ENCODE assay signal across 1 cellular context in the genomic region with DNA sequence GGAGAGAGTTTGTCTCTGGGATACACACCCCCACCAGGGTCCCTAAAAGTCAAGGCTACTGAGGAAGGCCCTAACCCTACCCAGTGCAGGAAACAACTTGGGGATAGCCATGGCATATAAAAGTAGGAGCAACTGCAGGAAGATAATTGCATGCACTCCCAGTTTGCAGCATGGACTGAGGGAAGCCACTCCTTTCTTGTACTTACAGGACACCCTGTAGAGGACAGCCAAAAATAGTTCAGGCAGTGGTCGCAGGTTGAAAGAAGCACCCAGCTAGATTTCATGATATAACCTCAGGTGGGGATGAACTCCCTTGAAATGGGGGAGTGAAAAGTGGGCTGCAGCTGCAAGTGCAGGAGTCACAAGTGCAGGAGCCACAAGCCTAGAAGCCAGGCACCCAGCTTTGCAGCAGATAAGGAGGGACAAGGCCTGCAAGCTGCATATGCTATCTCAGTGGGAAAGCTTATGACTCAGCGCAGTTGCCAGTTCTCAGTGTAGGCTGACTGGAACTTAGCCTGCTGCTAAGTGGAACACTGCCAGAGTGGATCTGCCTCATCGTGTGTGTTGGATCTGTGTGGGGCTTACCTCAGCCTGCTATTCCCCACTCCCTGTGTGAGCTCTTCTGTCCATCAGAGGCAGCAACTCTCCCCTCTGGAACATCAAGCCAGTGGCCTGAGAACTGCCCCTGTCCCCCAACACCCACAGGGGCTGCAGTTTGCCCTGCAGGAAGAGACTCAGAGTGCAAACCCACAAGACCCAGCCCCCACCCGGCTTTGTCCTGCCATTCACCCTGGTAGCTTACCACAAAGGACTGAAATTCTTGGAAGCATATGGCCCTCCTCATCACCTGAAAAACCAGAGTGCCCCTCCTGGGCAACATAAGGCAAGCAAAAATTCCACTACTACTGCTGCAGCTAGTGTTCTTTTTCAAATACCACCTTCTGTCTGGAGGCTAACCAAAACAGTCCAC.
TF ChIP-seq lines count a peak whose summit lies in the region.

No MANE protein-coding gene starts in this region.

TF ChIP-seq in H1, 55 proteins besides CTCF, POLR2A, EP300 and RAD21 (continued from another document):
- TF ChIP-seq, protein P1, sequence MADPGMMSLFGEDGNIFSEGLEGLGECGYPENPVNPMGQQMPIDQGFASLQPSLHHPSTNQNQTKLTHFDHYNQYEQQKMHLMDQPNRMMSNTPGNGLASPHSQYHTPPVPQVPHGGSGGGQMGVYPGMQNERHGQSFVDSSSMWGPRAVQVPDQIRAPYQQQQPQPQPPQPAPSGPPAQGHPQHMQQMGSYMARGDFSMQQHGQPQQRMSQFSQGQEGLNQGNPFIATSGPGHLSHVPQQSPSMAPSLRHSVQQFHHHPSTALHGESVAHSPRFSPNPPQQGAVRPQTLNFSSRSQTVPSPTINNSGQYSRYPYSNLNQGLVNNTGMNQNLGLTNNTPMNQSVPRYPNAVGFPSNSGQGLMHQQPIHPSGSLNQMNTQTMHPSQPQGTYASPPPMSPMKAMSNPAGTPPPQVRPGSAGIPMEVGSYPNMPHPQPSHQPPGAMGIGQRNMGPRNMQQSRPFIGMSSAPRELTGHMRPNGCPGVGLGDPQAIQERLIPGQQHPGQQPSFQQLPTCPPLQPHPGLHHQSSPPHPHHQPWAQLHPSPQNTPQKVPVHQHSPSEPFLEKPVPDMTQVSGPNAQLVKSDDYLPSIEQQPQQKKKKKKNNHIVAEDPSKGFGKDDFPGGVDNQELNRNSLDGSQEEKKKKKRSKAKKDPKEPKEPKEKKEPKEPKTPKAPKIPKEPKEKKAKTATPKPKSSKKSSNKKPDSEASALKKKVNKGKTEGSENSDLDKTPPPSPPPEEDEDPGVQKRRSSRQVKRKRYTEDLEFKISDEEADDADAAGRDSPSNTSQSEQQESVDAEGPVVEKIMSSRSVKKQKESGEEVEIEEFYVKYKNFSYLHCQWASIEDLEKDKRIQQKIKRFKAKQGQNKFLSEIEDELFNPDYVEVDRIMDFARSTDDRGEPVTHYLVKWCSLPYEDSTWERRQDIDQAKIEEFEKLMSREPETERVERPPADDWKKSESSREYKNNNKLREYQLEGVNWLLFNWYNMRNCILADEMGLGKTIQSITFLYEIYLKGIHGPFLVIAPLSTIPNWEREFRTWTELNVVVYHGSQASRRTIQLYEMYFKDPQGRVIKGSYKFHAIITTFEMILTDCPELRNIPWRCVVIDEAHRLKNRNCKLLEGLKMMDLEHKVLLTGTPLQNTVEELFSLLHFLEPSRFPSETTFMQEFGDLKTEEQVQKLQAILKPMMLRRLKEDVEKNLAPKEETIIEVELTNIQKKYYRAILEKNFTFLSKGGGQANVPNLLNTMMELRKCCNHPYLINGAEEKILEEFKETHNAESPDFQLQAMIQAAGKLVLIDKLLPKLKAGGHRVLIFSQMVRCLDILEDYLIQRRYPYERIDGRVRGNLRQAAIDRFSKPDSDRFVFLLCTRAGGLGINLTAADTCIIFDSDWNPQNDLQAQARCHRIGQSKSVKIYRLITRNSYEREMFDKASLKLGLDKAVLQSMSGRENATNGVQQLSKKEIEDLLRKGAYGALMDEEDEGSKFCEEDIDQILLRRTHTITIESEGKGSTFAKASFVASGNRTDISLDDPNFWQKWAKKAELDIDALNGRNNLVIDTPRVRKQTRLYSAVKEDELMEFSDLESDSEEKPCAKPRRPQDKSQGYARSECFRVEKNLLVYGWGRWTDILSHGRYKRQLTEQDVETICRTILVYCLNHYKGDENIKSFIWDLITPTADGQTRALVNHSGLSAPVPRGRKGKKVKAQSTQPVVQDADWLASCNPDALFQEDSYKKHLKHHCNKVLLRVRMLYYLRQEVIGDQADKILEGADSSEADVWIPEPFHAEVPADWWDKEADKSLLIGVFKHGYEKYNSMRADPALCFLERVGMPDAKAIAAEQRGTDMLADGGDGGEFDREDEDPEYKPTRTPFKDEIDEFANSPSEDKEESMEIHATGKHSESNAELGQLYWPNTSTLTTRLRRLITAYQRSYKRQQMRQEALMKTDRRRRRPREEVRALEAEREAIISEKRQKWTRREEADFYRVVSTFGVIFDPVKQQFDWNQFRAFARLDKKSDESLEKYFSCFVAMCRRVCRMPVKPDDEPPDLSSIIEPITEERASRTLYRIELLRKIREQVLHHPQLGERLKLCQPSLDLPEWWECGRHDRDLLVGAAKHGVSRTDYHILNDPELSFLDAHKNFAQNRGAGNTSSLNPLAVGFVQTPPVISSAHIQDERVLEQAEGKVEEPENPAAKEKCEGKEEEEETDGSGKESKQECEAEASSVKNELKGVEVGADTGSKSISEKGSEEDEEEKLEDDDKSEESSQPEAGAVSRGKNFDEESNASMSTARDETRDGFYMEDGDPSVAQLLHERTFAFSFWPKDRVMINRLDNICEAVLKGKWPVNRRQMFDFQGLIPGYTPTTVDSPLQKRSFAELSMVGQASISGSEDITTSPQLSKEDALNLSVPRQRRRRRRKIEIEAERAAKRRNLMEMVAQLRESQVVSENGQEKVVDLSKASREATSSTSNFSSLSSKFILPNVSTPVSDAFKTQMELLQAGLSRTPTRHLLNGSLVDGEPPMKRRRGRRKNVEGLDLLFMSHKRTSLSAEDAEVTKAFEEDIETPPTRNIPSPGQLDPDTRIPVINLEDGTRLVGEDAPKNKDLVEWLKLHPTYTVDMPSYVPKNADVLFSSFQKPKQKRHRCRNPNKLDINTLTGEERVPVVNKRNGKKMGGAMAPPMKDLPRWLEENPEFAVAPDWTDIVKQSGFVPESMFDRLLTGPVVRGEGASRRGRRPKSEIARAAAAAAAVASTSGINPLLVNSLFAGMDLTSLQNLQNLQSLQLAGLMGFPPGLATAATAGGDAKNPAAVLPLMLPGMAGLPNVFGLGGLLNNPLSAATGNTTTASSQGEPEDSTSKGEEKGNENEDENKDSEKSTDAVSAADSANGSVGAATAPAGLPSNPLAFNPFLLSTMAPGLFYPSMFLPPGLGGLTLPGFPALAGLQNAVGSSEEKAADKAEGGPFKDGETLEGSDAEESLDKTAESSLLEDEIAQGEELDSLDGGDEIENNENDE (IDR thresholded peaks at IDR 0.05; ENCODE audit: insufficient replicate concordance, low read length), result no peak
- TF ChIP-seq TAF7 (optimal IDR thresholded peaks at IDR 0.05; ENCODE audit: borderline replicate concordance, low read depth, low read length) (no peak), BCL11A (IDR thresholded peaks at IDR 0.05; ENCODE audit: low read depth in 2 of 2, low read length in 2 of 2) (no peak)
- TF ChIP-seq, protein P2, sequence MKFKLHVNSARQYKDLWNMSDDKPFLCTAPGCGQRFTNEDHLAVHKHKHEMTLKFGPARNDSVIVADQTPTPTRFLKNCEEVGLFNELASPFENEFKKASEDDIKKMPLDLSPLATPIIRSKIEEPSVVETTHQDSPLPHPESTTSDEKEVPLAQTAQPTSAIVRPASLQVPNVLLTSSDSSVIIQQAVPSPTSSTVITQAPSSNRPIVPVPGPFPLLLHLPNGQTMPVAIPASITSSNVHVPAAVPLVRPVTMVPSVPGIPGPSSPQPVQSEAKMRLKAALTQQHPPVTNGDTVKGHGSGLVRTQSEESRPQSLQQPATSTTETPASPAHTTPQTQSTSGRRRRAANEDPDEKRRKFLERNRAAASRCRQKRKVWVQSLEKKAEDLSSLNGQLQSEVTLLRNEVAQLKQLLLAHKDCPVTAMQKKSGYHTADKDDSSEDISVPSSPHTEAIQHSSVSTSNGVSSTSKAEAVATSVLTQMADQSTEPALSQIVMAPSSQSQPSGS (IDR thresholded peaks at IDR 0.05; ENCODE audit: low read length), result no peak
